9 cellular contexts compared by ENCODE assay signal in the genomic region with DNA sequence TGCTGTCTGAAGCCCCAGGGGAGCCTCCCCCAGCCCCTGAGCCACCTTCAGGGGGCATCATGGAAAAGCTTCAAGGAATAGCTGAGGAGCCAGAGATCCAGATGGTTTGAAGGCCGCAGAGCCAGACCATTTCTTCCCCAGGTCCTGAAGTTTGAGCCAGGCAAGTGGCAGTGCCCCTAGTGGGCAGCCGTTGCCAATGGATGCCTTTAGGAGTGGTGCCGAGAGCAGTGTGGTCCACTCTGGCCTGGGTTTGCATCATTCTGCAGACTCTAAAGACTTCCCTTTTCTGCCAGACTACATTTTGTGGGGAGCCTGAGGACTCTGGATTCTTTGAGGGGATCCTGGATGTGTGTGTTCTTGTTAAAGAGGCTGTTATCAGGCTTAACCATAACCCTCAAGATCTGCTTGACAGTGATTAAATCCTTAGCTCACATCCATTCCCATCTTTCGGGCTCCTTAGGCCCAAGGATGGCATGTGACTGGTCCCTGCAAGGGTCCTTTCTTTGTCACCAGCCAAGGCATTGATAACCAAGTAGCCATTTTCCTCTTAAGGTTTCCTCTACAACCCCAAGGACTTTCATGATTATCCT. TPM values are rescaled to one million over a fixed set of nuclear protein-coding genes. Genes with fewer than 3 reads are reported as not detected.
DNase-seq lines count a peak whose midpoint lies in the region; ATAC-seq and TF ChIP-seq lines count a peak whose summit lies in the region.
"Had no signal": no experiment of that assay in that cellular context is flagged by ENCODE, and none has a peak within 500 bp of the region (broad histone marks: within the 10 kb centered on the region; RNA-seq: fewer than 3 reads in every experiment).

No MANE protein-coding gene starts in this region.

- H3K27me3 ChIP-seq in thyroid gland = no peaks in the 10 kb centered on the region
- H3K27me3 ChIP-seq: uterus had no signal

- no peaks in the 10 kb centered on the region for H3K4me1 ChIP-seq in thyroid gland
- H3K4me1 ChIP-seq: uterus had no signal

- TF ChIP-seq POLR2A in thyroid gland (IDR thresholded peaks at IDR 0.05) = no peak

- no peaks in the 10 kb centered on the region for H3K9me3 Mint-ChIP-seq in activated CD4-positive, alpha-beta T cell treated with anti-CD3 and anti-CD28 coated beads for 36 hours (ENCODE audit: low read depth)

- TF ChIP-seq CTCF in thyroid gland (IDR thresholded peaks at IDR 0.05) = peak in 4 of 6 experiments; percentile 13 to 46 (median 28)

- no peak overlapping the region for H3K27ac ChIP-seq in thyroid gland
- H3K27ac ChIP-seq: uterus had no signal

- H3K4me3 Mint-ChIP-seq in activated CD4-positive, alpha-beta T cell treated with anti-CD3 and anti-CD28 coated beads for 36 hours = no peak overlapping the region

- intact Hi-C loops in activated CD4-positive, alpha-beta T cell treated with anti-CD3 and anti-CD28 coated beads for 36 hours (cut with DNase I, micrococcal nuclease) = no loop called here
- intact Hi-C loops in thyroid gland (cut with DNase I) = no loop called here

- no peak overlapping the region for H3K4me3 ChIP-seq in thyroid gland (replicated peaks in 1 of 3)
- H3K4me3 ChIP-seq: uterus had no signal

- H3K9me3 ChIP-seq in thyroid gland = no peaks in the 10 kb centered on the region
- H3K9me3 ChIP-seq: uterus had no signal

- POLR2A ChIA-PET in activated CD4-positive, alpha-beta T cell treated with anti-CD3 and anti-CD28 coated beads for 36 hours (lab: Charles Lee) = no interaction called here

- H3K27ac Mint-ChIP-seq in activated CD4-positive, alpha-beta T cell treated with anti-CD3 and anti-CD28 coated beads for 36 hours = no peak overlapping the region

- WGBS in thyroid gland, 2 donors = 55 to 79% methylated on average over 4 of the region's 4 CpGs

- CTCF ChIA-PET in activated CD4-positive, alpha-beta T cell treated with anti-CD3 and anti-CD28 coated beads for 36 hours (lab: Charles Lee) = interaction anchor here (0.6 to 1.3 kb wide), 6 partner anchors 17 to 264 kb away, joined by 3 to 5 read pairs (median 3); a partner anchor contains a TSS

- H3K36me3 Mint-ChIP-seq in activated CD4-positive, alpha-beta T cell treated with anti-CD3 and anti-CD28 coated beads for 36 hours (ENCODE audit: low read depth) = peaks cover 25% of the 10 kb centered on the region

- DNase-seq in activated CD4-positive, alpha-beta T cell treated with anti-CD3 and anti-CD28 coated beads for 36 hours = peak; percentile 37
- no peak for DNase-seq in activated CD4-positive, alpha-beta T cell treated with anti-CD3 and anti-CD28 coated beads for 1 hour
- DNase-seq in SKM-1 (lab: John Stamatoyannopoulos, UW; ENCODE audit: unreplicated experiment) = peak; percentile 14
- peak; percentile 32 for DNase-seq in germinal center (ENCODE audit: low spot score)
- DNase-seq in thyroid gland = peak; percentile 11 to 23
- DNase-seq in activated CD4-positive, alpha-beta T cell treated with anti-CD3 and anti-CD28 coated beads, Interleukin-2, amount 50 U/mL, for 4 hours = no peak
- no peak for DNase-seq in stimulated activated CD4-positive, alpha-beta T cell treated with anti-CD3 and anti-CD28 coated beads, Interleukin-4, amount 100 ng/mL, for 4 hours
- no peak for DNase-seq in activated CD4-positive, alpha-beta T cell treated with anti-CD3 and anti-CD28 coated beads for 4 hours
- DNase-seq: uterus had no signal

- peaks cover 6% of the 10 kb centered on the region for H3K27me3 Mint-ChIP-seq in activated CD4-positive, alpha-beta T cell treated with anti-CD3 and anti-CD28 coated beads for 36 hours

- H3K36me3 ChIP-seq in thyroid gland = peaks cover 37 to 41% of the 10 kb centered on the region in 2 donors
- H3K36me3 ChIP-seq: uterus had no signal

- H3K4me1 Mint-ChIP-seq in activated CD4-positive, alpha-beta T cell treated with anti-CD3 and anti-CD28 coated beads for 36 hours = peaks cover 2% of the 10 kb centered on the region

- ATAC-seq in activated CD4-positive, alpha-beta T cell treated with anti-CD3 and anti-CD28 coated beads for 36 hours = peak; percentile 60

RNA-seq across cellular contexts. Expression of a gene that starts 13.1 kb away (rescaled TPM):
- 10 to 100 TPM; 24.0 to 27.2 TPM for total RNA-seq in activated CD4-positive, alpha-beta T cell treated with anti-CD3 and anti-CD28 coated beads for 36 hours
- 10 to 100 TPM; 24.0 to 37.7 (median 33.2) TPM for total RNA-seq in thyroid gland

RNA-seq across cellular contexts. Expression of a gene that starts 14.4 kb away (rescaled TPM):
- total RNA-seq in activated CD4-positive, alpha-beta T cell treated with anti-CD3 and anti-CD28 coated beads for 36 hours = not detected
- total RNA-seq in thyroid gland = 1 to 10 TPM in 2 of 4 donors, under 1 TPM in 2; 0.13 to 1.6 (median 0.82) TPM

RNA-seq across cellular contexts. Expression of a gene that starts 27.3 kb away (rescaled TPM):
- 10 to 100 TPM; 15.9 to 16.3 TPM for total RNA-seq in activated CD4-positive, alpha-beta T cell treated with anti-CD3 and anti-CD28 coated beads for 36 hours
- total RNA-seq in thyroid gland = 1 to 10 TPM; 6.7 to 8.9 (median 7.9) TPM

RNA-seq across cellular contexts. Expression of a gene that starts 32.8 kb away (rescaled TPM):
- total RNA-seq in activated CD4-positive, alpha-beta T cell treated with anti-CD3 and anti-CD28 coated beads for 36 hours = 10 to 100 TPM; 57.8 to 73.5 TPM
- total RNA-seq in thyroid gland = 10 to 100 TPM; 29.8 to 42.8 (median 38.7) TPM

RNA-seq across cellular contexts. Expression of a gene that starts 34.0 kb away (rescaled TPM):
- 10 to 100 TPM; 18.2 to 25.0 TPM for total RNA-seq in activated CD4-positive, alpha-beta T cell treated with anti-CD3 and anti-CD28 coated beads for 36 hours
- total RNA-seq in thyroid gland = 10 to 100 TPM; 13.3 to 33.1 (median 19.5) TPM

Comparison
In these comparisons a context has a peak if more than half of its experiments do, and no peak if none do; other contexts are left out.
1. DNase-seq: peak in activated CD4-positive, alpha-beta T cell treated with anti-CD3 and anti-CD28 coated beads for 36 hours (single experiment), SKM-1 (single experiment), germinal center (single experiment) and thyroid gland (2 of 2); none in activated CD4-positive, alpha-beta T cell treated with anti-CD3 and anti-CD28 coated beads for 1 hour (single experiment), activated CD4-positive, alpha-beta T cell treated with anti-CD3 and anti-CD28 coated beads, Interleukin-2, amount 50 U/mL, for 4 hours (0 of 2), stimulated activated CD4-positive, alpha-beta T cell treated with anti-CD3 and anti-CD28 coated beads, Interleukin-4, amount 100 ng/mL, for 4 hours (0 of 2) and activated CD4-positive, alpha-beta T cell treated with anti-CD3 and anti-CD28 coated beads for 4 hours (0 of 2).